16 cellular contexts compared by ENCODE assay signal in genomic region chr12:87813476-87814234, GRCh38.
DNase-seq lines count a peak whose midpoint lies in the region; ATAC-seq and TF ChIP-seq lines count a peak whose summit lies in the region.
"Had no signal": no experiment of that assay in that cellular context is flagged by ENCODE, and none has a peak within 500 bp of the region (broad histone marks: within the 10 kb centered on the region; RNA-seq: fewer than 3 reads in every experiment).

No MANE protein-coding gene starts in this region.

- TF ChIP-seq CTCF in left ventricle myocardium inferior (IDR thresholded peaks at IDR 0.05; ENCODE audit: borderline replicate concordance), result no peak
- TF ChIP-seq CTCF in kidney epithelial cell (IDR thresholded peaks at IDR 0.05; ENCODE audit: insufficient read depth, low read length, poor library complexity, severe bottlenecking), result no peak
- no peak for TF ChIP-seq CTCF in tibial nerve (IDR thresholded peaks at IDR 0.05)

- no peaks in the 10 kb centered on the region for H3K4me1 ChIP-seq in left ventricle myocardium inferior
- H3K4me1 ChIP-seq in tibial nerve, result peaks cover 0 to 7% (median 0%) of the 10 kb centered on the region in 4 donors
- H3K4me1 ChIP-seq: testis had no signal

- H3K4me3 ChIP-seq in left ventricle myocardium inferior (no peak overlapping the region), kidney epithelial cell (ENCODE audit: low read depth, low read length) (no peak overlapping the region), tibial nerve (no peak overlapping the region)
- H3K4me3 ChIP-seq: testis had no signal

- H3K9me3 ChIP-seq in left ventricle myocardium inferior (replicated peaks), result no peaks in the 10 kb centered on the region
- H3K9me3 ChIP-seq in tibial nerve, result no peaks in the 10 kb centered on the region
- H3K9me3 ChIP-seq: testis had no signal

- H3K27ac ChIP-seq in left ventricle myocardium inferior (replicated peaks), result no peak overlapping the region
- H3K27ac ChIP-seq in tibial nerve, result no peak overlapping the region
- H3K27ac ChIP-seq: testis had no signal

- intact Hi-C loops in left cardiac atrium (cut with DNase I) (no loop called here), left ventricle myocardium inferior (cut with micrococcal nuclease) (no loop called here)

- no peak for TF ChIP-seq POLR2A in tibial nerve (IDR thresholded peaks at IDR 0.05)

- H3K36me3 ChIP-seq in left ventricle myocardium inferior (no peaks in the 10 kb centered on the region), kidney epithelial cell (ENCODE audit: control insufficient read depth, insufficient read depth, low read length) (no peaks in the 10 kb centered on the region), tibial nerve (no peaks in the 10 kb centered on the region)

- peak; percentile 55 to 89 for ATAC-seq in left cardiac atrium
- ATAC-seq in GM21723 (IDR thresholded peaks at IDR 0.05; ENCODE audit: unreplicated experiment), result no peak
- no peak for ATAC-seq in HG02678 (IDR thresholded peaks at IDR 0.05; ENCODE audit: unreplicated experiment)
- ATAC-seq: natural killer cell had no signal

- DNase-seq in left cardiac atrium (no peak), left ventricle myocardium inferior (no peak), astrocyte of the hippocampus (ENCODE audit: low read depth, low spot score) (peak; percentile 81), kidney epithelial cell (ENCODE audit: low read depth) (peak; percentile 38), tibial nerve (ENCODE audit: low spot score in 2 of 2) (no peak), middle frontal gyrus (ENCODE audit: extremely low spot score, low spot score) (no peak)
- DNase-seq: activated CD4-positive, alpha-beta T cell treated with anti-CD3 and anti-CD28 coated beads, Interleukin-2, amount 50 U/mL, for 48 hours; activated effector memory CD4-positive, alpha-beta T cell treated with anti-CD3 and anti-CD28 coated beads, Interleukin-2, amount 50 U/mL, for 16 hours; foreskin melanocyte; kidney; natural killer cell; small intestine; T-helper 1 cell; testis had no signal

- no peak for TF ChIP-seq EP300 in tibial nerve (IDR thresholded peaks at IDR 0.05)

- H3K27me3 ChIP-seq in left ventricle myocardium inferior (ENCODE audit: low read depth) (no peaks in the 10 kb centered on the region), kidney epithelial cell (ENCODE audit: control insufficient read depth, insufficient read depth, low read length) (no peaks in the 10 kb centered on the region), tibial nerve (no peaks in the 10 kb centered on the region)
- H3K27me3 ChIP-seq: testis had no signal

Comparison
In these comparisons a context has a peak if more than half of its experiments do, and no peak if none do; other contexts are left out.
1. ATAC-seq: peak in left cardiac atrium (2 of 2); none in GM21723 (single experiment) and HG02678 (single experiment).
2. DNase-seq: peak in astrocyte of the hippocampus (single experiment) and kidney epithelial cell (single experiment); none in left cardiac atrium (single experiment), left ventricle myocardium inferior (single experiment), tibial nerve (0 of 2) and middle frontal gyrus (single experiment).